8 cellular contexts compared by ENCODE assay signal in genomic region chr3:187130346-187131066, GRCh38. TPM values are rescaled to one million over a fixed set of nuclear protein-coding genes. Genes with fewer than 3 reads are reported as not detected.
DNase-seq lines count a peak whose midpoint lies in the region; ATAC-seq and TF ChIP-seq lines count a peak whose summit lies in the region.

No MANE protein-coding gene starts in this region.

- no peaks in the 10 kb centered on the region for H3K27me3 ChIP-seq in dorsolateral prefrontal cortex

- peak overlapping the region in 1 of 59 donors; percentile 2 for H3K27ac ChIP-seq in dorsolateral prefrontal cortex

- DNase-seq in activated effector memory CD4-positive, alpha-beta T cell treated with anti-CD3 and anti-CD28 coated beads, Interleukin-2, amount 50 U/mL, for 16 hours = peak; percentile 69
- DNase-seq in activated effector memory CD4-positive, alpha-beta T cell treated with Interleukin-2 at 50 U/mL for 16 hours = no peak
- DNase-seq in activated CD8-positive, alpha-beta memory T cell treated with anti-CD3 and anti-CD28 coated beads, Interleukin-2, amount 50 U/mL, for 1 hour (ENCODE audit: extremely low read depth) = peak; percentile 9
- DNase-seq in foreskin fibroblast = peak; percentile 23 to 32
- peak in 2 of 3 experiments; percentile 30 to 32 for DNase-seq in stimulated activated CD4-positive, alpha-beta T cell treated with anti-CD3 and anti-CD28 coated beads, TNF-alpha, amount 100 ng/mL, for 24 hours (ENCODE audit: low read depth in 3 of 3)
- DNase-seq in dorsolateral prefrontal cortex = no peak
- DNase-seq in NCI-H2029 (lab: John Stamatoyannopoulos, UW) = no peak

- ATAC-seq in HG03460 (IDR thresholded peaks at IDR 0.05; ENCODE audit: unreplicated experiment) = peak; percentile 91

- H3K4me3 ChIP-seq in foreskin fibroblast (ENCODE audit: low read depth in 1 of 2, low read length in 2 of 2) = no peak overlapping the region
- H3K4me3 ChIP-seq in dorsolateral prefrontal cortex = no peak overlapping the region

- intact Hi-C loops in dorsolateral prefrontal cortex (cut with DNase I) = no loop called here

- TF ChIP-seq CTCF in foreskin fibroblast (IDR thresholded peaks at IDR 0.05; ENCODE audit: low read depth, low read length) (no peak), dorsolateral prefrontal cortex (IDR thresholded peaks at IDR 0.05 in 54 of 56, conservative IDR thresholded peaks at IDR 0.05 in 2 of 56; ENCODE audit: low read depth in 1 of 56, partially characterized antibody in 56 of 56) (no peak)

RNA-seq across cellular contexts. Expression of gene RPL39L, which starts 8.8 kb away (rescaled TPM):
- 1 to 10 TPM; 1.7 to 9.9 (median 5.1) TPM for total RNA-seq in dorsolateral prefrontal cortex

Comparison
In these comparisons a context has a peak if more than half of its experiments do, and no peak if none do; other contexts are left out.
1. DNase-seq: peak in activated effector memory CD4-positive, alpha-beta T cell treated with anti-CD3 and anti-CD28 coated beads, Interleukin-2, amount 50 U/mL, for 16 hours (single experiment), activated CD8-positive, alpha-beta memory T cell treated with anti-CD3 and anti-CD28 coated beads, Interleukin-2, amount 50 U/mL, for 1 hour (single experiment), foreskin fibroblast (2 of 2) and stimulated activated CD4-positive, alpha-beta T cell treated with anti-CD3 and anti-CD28 coated beads, TNF-alpha, amount 100 ng/mL, for 24 hours (2 of 3); none in activated effector memory CD4-positive, alpha-beta T cell treated with Interleukin-2 at 50 U/mL for 16 hours (single experiment), dorsolateral prefrontal cortex (0 of 10) and NCI-H2029 (single experiment).